In genomic region chr2:26299488-26300092, GRCh38 we compare ENCODE assay signal across 10 cellular contexts. TPM values are rescaled to one million over a fixed set of nuclear protein-coding genes. Genes with fewer than 3 reads are reported as not detected.
A peak's percentile ranks its signal among the peaks of the same experiment; 100 is the strongest.
DNase-seq lines count a peak whose midpoint lies in the region; ATAC-seq, FAIRE-seq and TF ChIP-seq lines count a peak whose summit lies in the region.
"Had no signal": no experiment of that assay in that cellular context is flagged by ENCODE, and none has a peak within 500 bp of the region (broad histone marks: within the 10 kb centered on the region; RNA-seq: fewer than 3 reads in every experiment).

No MANE protein-coding gene starts in this region.

- H3K4me1 ChIP-seq in breast epithelium (peaks cover 4 to 5% of the 10 kb centered on the region in 2 donors), kidney (ENCODE audit: control insufficient read depth in 1 of 2, insufficient read depth in 1 of 2, low read depth in 1 of 2, low read length in 2 of 2) (peaks cover 5 to 10% of the 10 kb centered on the region in 2 donors)

- no peak for FAIRE-seq in kidney (lab: Jason Lieb, UNC)
- FAIRE-seq: A204.1 had no signal

- DNase-seq in DMS153 treated with DMSO at 0.1 percent for 48 hours (lab: John Stamatoyannopoulos, UW; ENCODE audit: unreplicated experiment) (peak; percentile 2), DMS153 (lab: John Stamatoyannopoulos, UW) (no peak), M059J (ENCODE audit: low read depth) (peak; percentile 66), breast epithelium (ENCODE audit: low spot score in 2 of 2) (no peak), kidney (no peak)
- peak; percentile 25 to 30 for DNase-seq in stimulated activated naive CD8-positive, alpha-beta T cell treated with anti-CD3 and anti-CD28 coated beads, Interleukin-15, amount 100 ng/mL, for 72 hours

- H3K9ac ChIP-seq in kidney (ENCODE audit: low read length in 2 of 2) = peak overlapping the region; percentile 75 to 90

- TF ChIP-seq CTCF in breast epithelium (IDR thresholded peaks at IDR 0.05) = no peak
- TF ChIP-seq CTCF in kidney (IDR thresholded peaks at IDR 0.05; ENCODE audit: borderline replicate concordance, extremely low read depth, insufficient read depth) = no peak

- H3K27ac Mint-ChIP-seq in stimulated activated naive CD8-positive, alpha-beta T cell treated with anti-CD3 and anti-CD28 coated beads, Interleukin-15, amount 100 ng/mL, for 72 hours = no peak overlapping the region
- H3K27ac Mint-ChIP-seq: activated naive CD8-positive, alpha-beta T cell had no signal

- peak overlapping the region; percentile 87 to 92 for H3K27ac ChIP-seq in breast epithelium
- H3K27ac ChIP-seq in kidney (ENCODE audit: low read depth in 2 of 2, low read length in 2 of 2) = peak overlapping the region; percentile 91 to 92

- H3K9me3 ChIP-seq in breast epithelium = no peaks in the 10 kb centered on the region
- no peaks in the 10 kb centered on the region for H3K9me3 ChIP-seq in kidney (ENCODE audit: control insufficient read depth in 1 of 2, low read length in 2 of 2)

- H3K4me3 Mint-ChIP-seq in stimulated activated naive CD8-positive, alpha-beta T cell treated with anti-CD3 and anti-CD28 coated beads, Interleukin-15, amount 100 ng/mL, for 72 hours = no peak overlapping the region
- H3K4me3 Mint-ChIP-seq: activated naive CD8-positive, alpha-beta T cell had no signal

- intact Hi-C loops in breast epithelium (cut with DNase I; ENCODE audit: low total_unique reads) (no loop called here), kidney (cut with DNase I) (no loop called here)

- H3K9me3 Mint-ChIP-seq in stimulated activated naive CD8-positive, alpha-beta T cell treated with anti-CD3 and anti-CD28 coated beads, Interleukin-15, amount 100 ng/mL, for 72 hours = no peaks in the 10 kb centered on the region

- no peak for TF ChIP-seq POLR2A in breast epithelium (IDR thresholded peaks at IDR 0.05)

- H3K4me3 ChIP-seq in breast epithelium (peak overlapping the region; percentile 56 to 65 (median 61)), kidney (ENCODE audit: low read length in 2 of 2) (peak overlapping the region; percentile 93 to 94)

- no peaks in the 10 kb centered on the region for H3K27me3 ChIP-seq in breast epithelium

- no peaks in the 10 kb centered on the region for H3K27me3 Mint-ChIP-seq in stimulated activated naive CD8-positive, alpha-beta T cell treated with anti-CD3 and anti-CD28 coated beads, Interleukin-15, amount 100 ng/mL, for 72 hours
- H3K27me3 Mint-ChIP-seq: activated naive CD8-positive, alpha-beta T cell had no signal

- peak; percentile 59 for ATAC-seq in stimulated activated naive CD8-positive, alpha-beta T cell treated with anti-CD3 and anti-CD28 coated beads, Interleukin-15, amount 100 ng/mL, for 72 hours
- ATAC-seq in HG02588 (IDR thresholded peaks at IDR 0.05; ENCODE audit: unreplicated experiment) (no peak), GM19467 (IDR thresholded peaks at IDR 0.05; ENCODE audit: unreplicated experiment) (no peak)

- no peaks in the 10 kb centered on the region for H3K4me1 Mint-ChIP-seq in stimulated activated naive CD8-positive, alpha-beta T cell treated with anti-CD3 and anti-CD28 coated beads, Interleukin-15, amount 100 ng/mL, for 72 hours

- H3K36me3 ChIP-seq in breast epithelium (no peaks in the 10 kb centered on the region), kidney (ENCODE audit: control insufficient read depth in 1 of 2, insufficient read depth in 2 of 2, low read length in 2 of 2) (no peaks in the 10 kb centered on the region)

RNA-seq across cellular contexts. Expression of gene SELENOI, which starts 46.4 kb away (rescaled TPM):
- 11.6 and 19.8 TPM in 2 replicates for total RNA-seq in M059J (2014; rRNA removed; shearing (Covaris generic))
- total RNA-seq in breast epithelium = 10 to 100 TPM in 2 of 3 donors, 1 to 10 TPM in 1; 6.6 to 26.3 (median 17.4) TPM
- total RNA-seq in kidney = 23.7 TPM
- 5.3 TPM for polyA plus RNA-seq in kidney (ENCODE audit: insufficient read depth, low read depth, low replicate concordance)

RNA-seq across cellular contexts. Expression of gene ADGRF3, which starts 47.0 kb away (rescaled TPM):
- 0.10 and 0.12 TPM in 2 replicates for total RNA-seq in M059J (2014; rRNA removed; shearing (Covaris generic))
- total RNA-seq in breast epithelium (under 1 TPM in 1 of 3 donors, not detected in 2; under 0.01 TPM), kidney (0.94 TPM)
- polyA plus RNA-seq in kidney (ENCODE audit: insufficient read depth, low read depth, low replicate concordance) = 1.8 TPM

RNA-seq across cellular contexts. Expression of gene HADHB, which starts 54.9 kb away (rescaled TPM):
- total RNA-seq in M059J (2014; rRNA removed; shearing (Covaris generic)) = 55.6 and 83.1 TPM in 2 replicates
- total RNA-seq in breast epithelium = 100 to 1,000 TPM; 139 to 157 (median 147) TPM
- 132 TPM for total RNA-seq in kidney
- 232 TPM for polyA plus RNA-seq in kidney (ENCODE audit: insufficient read depth, low read depth, low replicate concordance)

RNA-seq across cellular contexts. Expression of gene HADHA, which starts 55.2 kb away (rescaled TPM):
- total RNA-seq in M059J (2014; rRNA removed; shearing (Covaris generic)) = 81.8 and 98.4 TPM in 2 replicates
- total RNA-seq in breast epithelium = 100 to 1,000 TPM; 139 to 156 (median 141) TPM
- total RNA-seq in kidney = 135 TPM
- polyA plus RNA-seq in kidney (ENCODE audit: insufficient read depth, low read depth, low replicate concordance) = 171 TPM

Comparison
In these comparisons a context has a peak if more than half of its experiments do, and no peak if none do; other contexts are left out.
1. DNase-seq: peak in DMS153 treated with DMSO at 0.1 percent for 48 hours (single experiment), M059J (single experiment) and stimulated activated naive CD8-positive, alpha-beta T cell treated with anti-CD3 and anti-CD28 coated beads, Interleukin-15, amount 100 ng/mL, for 72 hours (2 of 2); none in DMS153 (single experiment), breast epithelium (0 of 2) and kidney (single experiment).